Comparison of ENCODE assay signal across 20 cellular contexts in the genomic region with DNA sequence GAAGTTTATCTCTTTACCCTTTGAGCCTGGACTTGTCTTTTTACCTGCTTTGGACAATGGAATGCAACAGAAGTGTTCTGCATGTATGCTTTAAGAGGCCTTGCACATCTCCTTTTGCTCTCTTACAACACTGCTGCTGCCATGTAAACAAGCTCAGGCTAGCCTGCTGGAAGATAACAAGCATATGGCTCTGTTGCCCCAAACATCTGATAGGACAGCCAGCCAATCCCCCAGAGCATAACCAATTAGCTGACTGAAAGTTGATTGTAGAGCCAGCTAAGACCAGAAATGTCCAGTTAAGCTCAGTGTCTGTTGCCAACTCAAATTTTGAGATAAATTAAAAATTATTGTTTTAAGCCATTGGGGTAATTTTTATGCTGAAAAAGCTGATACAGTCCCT.
"Had no signal": no experiment of that assay in that cellular context is flagged by ENCODE, and none has a peak within 500 bp of the region (broad histone marks: within the 10 kb centered on the region; RNA-seq: fewer than 3 reads in every experiment).

No MANE protein-coding gene starts in this region.

- H3K36me3 ChIP-seq: esophagus squamous epithelium, heart right ventricle, right lobe of liver, tibial nerve had no signal

- H3K4me3 ChIP-seq: esophagus squamous epithelium, heart right ventricle, psoas muscle, right lobe of liver, testis, tibial nerve had no signal

- ATAC-seq: effector memory CD8-positive, alpha-beta T cell; heart right ventricle; left lobe of liver; naive thymus-derived CD4-positive, alpha-beta T cell; psoas muscle; right lobe of liver; stimulated activated naive B cell treated with anti-CD40 and anti-IgM and Interleukin-4, amounts not matched to agents 10 μg/mL and 1 μg/mL and 100 μg/mL, for 72 hours; stimulated activated naive CD8-positive, alpha-beta T cell treated with anti-CD3 and anti-CD28 coated beads, Interleukin-15, amount 100 ng/mL, for 72 hours had no signal

- H3K27me3 ChIP-seq: esophagus squamous epithelium, heart right ventricle, right lobe of liver, testis, tibial nerve had no signal

- FAIRE-seq: colon, islet of Langerhans had no signal

- DNase-seq: effector memory CD8-positive, alpha-beta T cell; esophagus squamous epithelium; foreskin melanocyte; heart right ventricle; hypothalamus; kidney glomerular epithelial cell; mammary epithelial cell; naive thymus-derived CD4-positive, alpha-beta T cell; nephron progenitor cell; psoas muscle; retina; right lobe of liver; stimulated activated CD4-positive, alpha-beta T cell treated with anti-CD3 and anti-CD28 coated beads, Interleukin-4, amount 100 ng/mL, for 1 hour; stimulated activated naive B cell treated with anti-CD40 and anti-IgM and Interleukin-4, amounts not matched to agents 10 μg/mL and 1 μg/mL and 100 μg/mL, for 72 hours; stimulated activated naive CD8-positive, alpha-beta T cell treated with anti-CD3 and anti-CD28 coated beads, Interleukin-15, amount 100 ng/mL, for 72 hours; testis had no signal
